19 cellular contexts compared by ENCODE assay signal in genomic region chr7:116770941-116771340, GRCh38.
DNase-seq lines count a peak whose midpoint lies in the region; FAIRE-seq and TF ChIP-seq lines count a peak whose summit lies in the region.
"Had no signal": no experiment of that assay in that cellular context is flagged by ENCODE, and none has a peak within 500 bp of the region (broad histone marks: within the 10 kb centered on the region; RNA-seq: fewer than 3 reads in every experiment).

No MANE protein-coding gene starts in this region.

- POLR2A ChIA-PET in endothelial cell of umbilical vein (lab: Charles Lee), result interaction anchor here (0.5 kb wide), 1 partner anchor 329 kb away, joined by 7 read pairs; no protein-coding TSS in a partner anchor

- H3K4me1 Mint-ChIP-seq in Calu3 (ENCODE audit: low read depth, unreplicated experiment), result peaks cover 82% of the 10 kb centered on the region
- H3K4me1 Mint-ChIP-seq: CD8-positive, alpha-beta memory T cell; IgD-negative memory B cell had no signal

- peak overlapping the region; percentile 64 for H3K27ac ChIP-seq in endothelial cell of umbilical vein (ENCODE audit: insufficient read depth, low read depth, low read length)
- H3K27ac ChIP-seq in rectal smooth muscle tissue (ENCODE audit: low read depth, low read length), result no peak overlapping the region
- H3K27ac ChIP-seq in GM23248, result no peak overlapping the region

- H3K27me3 ChIP-seq in endothelial cell of umbilical vein (ENCODE audit: control insufficient read depth in 2 of 2, insufficient read depth in 2 of 2, low read length in 2 of 2), result no peaks in the 10 kb centered on the region
- no peaks in the 10 kb centered on the region for H3K27me3 ChIP-seq in rectal smooth muscle tissue (ENCODE audit: control insufficient read depth, insufficient read depth, low read length)
- H3K27me3 ChIP-seq in GM23248 (replicated peaks; ENCODE audit: insufficient read depth), result no peaks in the 10 kb centered on the region
- H3K27me3 ChIP-seq: MG63 had no signal

- no TSS peak for BruUV-seq in Calu3 (replicated peaks; lab: Mats Ljungman, UMichigan)
- BruUV-seq in endothelial cell of umbilical vein (replicated peaks; lab: Mats Ljungman, UMichigan), result no TSS peak

- peak; percentile 2 for FAIRE-seq in RCC 7860 (lab: Jason Lieb, UNC)
- no peak for FAIRE-seq in endothelial cell of umbilical vein (lab: Jason Lieb, UNC)
- FAIRE-seq: D721Med had no signal

- no peak for TF ChIP-seq CTCF in Calu3 (IDR thresholded peaks at IDR 0.05; ENCODE audit: unreplicated experiment)
- TF ChIP-seq CTCF in endothelial cell of umbilical vein (IDR thresholded peaks at IDR 0.05; ENCODE audit: extremely low read depth in 1 of 2, insufficient read depth in 1 of 2, low read depth in 1 of 2, low read length in 2 of 2), result no peak

- no peaks in the 10 kb centered on the region for H3K9me3 Mint-ChIP-seq in Calu3 (ENCODE audit: low read depth, unreplicated experiment)
- H3K9me3 Mint-ChIP-seq: CD8-positive, alpha-beta memory T cell; IgD-negative memory B cell had no signal

- peaks cover 0 to 12% of the 10 kb centered on the region in 2 experiments for H3K36me3 ChIP-seq in endothelial cell of umbilical vein (ENCODE audit: control insufficient read depth in 2 of 2, extremely low read depth in 1 of 2, insufficient read depth in 2 of 2, low read length in 2 of 2)
- H3K36me3 ChIP-seq in rectal smooth muscle tissue (ENCODE audit: control insufficient read depth, insufficient read depth, low read length), result no peaks in the 10 kb centered on the region
- H3K36me3 ChIP-seq in GM23248 (ENCODE audit: low read depth), result peaks cover 18% of the 10 kb centered on the region

- H3F3A ChIP-seq in GM23248 (ENCODE audit: insufficient read depth), result peaks cover 38% of the 10 kb centered on the region

- H3K4me1 ChIP-seq in endothelial cell of umbilical vein (ENCODE audit: control insufficient read depth, extremely low read depth, insufficient read depth, low read length), result peaks cover 49% of the 10 kb centered on the region
- H3K4me1 ChIP-seq in rectal smooth muscle tissue (ENCODE audit: control insufficient read depth, insufficient read depth, low read length), result peaks cover 4% of the 10 kb centered on the region
- peaks cover 25% of the 10 kb centered on the region for H3K4me1 ChIP-seq in GM23248 (ENCODE audit: insufficient read depth)

- H3K4me3 ChIP-seq in endothelial cell of umbilical vein (replicated peaks in 1 of 3; ENCODE audit: insufficient read depth in 1 of 3, low read depth in 1 of 3, low read length in 3 of 3), result no peak overlapping the region
- H3K4me3 ChIP-seq in rectal smooth muscle tissue (ENCODE audit: low read length), result peak overlapping the region; percentile 7
- no peak overlapping the region for H3K4me3 ChIP-seq in GM23248
- H3K4me3 ChIP-seq: MG63 had no signal

- no peaks in the 10 kb centered on the region for H3K9me2 ChIP-seq in GM23248 (ENCODE audit: insufficient read depth)

- H3K4me3 Mint-ChIP-seq in Calu3 (ENCODE audit: low read depth, unreplicated experiment), result no peak overlapping the region
- H3K4me3 Mint-ChIP-seq: CD8-positive, alpha-beta memory T cell; IgD-negative memory B cell had no signal

- intact Hi-C loops in Calu3 (cut with micrococcal nuclease; ENCODE audit: unreplicated experiment), result no loop called here
- intact Hi-C loops in endothelial cell of umbilical vein (cut with micrococcal nuclease), result loop anchor here (5.0 kb wide), 1 partner anchor 101 kb away; no protein-coding TSS in a partner anchor

- no peaks in the 10 kb centered on the region for H3K27me3 Mint-ChIP-seq in Calu3 (ENCODE audit: unreplicated experiment)
- H3K27me3 Mint-ChIP-seq: IgD-negative memory B cell had no signal

- H3K9me3 ChIP-seq in endothelial cell of umbilical vein (replicated peaks; ENCODE audit: control insufficient read depth, insufficient read depth, low read length) (no peaks in the 10 kb centered on the region), GM23248 (ENCODE audit: low read depth) (no peaks in the 10 kb centered on the region)
- H3K9me3 ChIP-seq: MG63 had no signal

- peaks cover 74% of the 10 kb centered on the region for H3K36me3 Mint-ChIP-seq in Calu3 (ENCODE audit: insufficient read depth, unreplicated experiment)
- H3K36me3 Mint-ChIP-seq: CD8-positive, alpha-beta memory T cell; IgD-negative memory B cell had no signal

- WGBS in GM23248 (ENCODE audit: low coverage in 1 of 2, low lambda C conversion rate in 2 of 2, missing lambda C conversion rate in 2 of 2), 2 experiments, result 35 to 38% methylated on average over 1 of the region's 1 CpG

- H2AFZ ChIP-seq in endothelial cell of umbilical vein (ENCODE audit: low read depth, low read length) (no peak overlapping the region), GM23248 (no peak overlapping the region)

- no peak overlapping the region for H3K9ac ChIP-seq in endothelial cell of umbilical vein (replicated peaks; ENCODE audit: extremely low read depth, insufficient read depth, low read length)
- H3K9ac ChIP-seq in rectal smooth muscle tissue (ENCODE audit: low read length), result no peak overlapping the region
- no peak overlapping the region for H3K9ac ChIP-seq in GM23248

- in situ Hi-C loops in GM23248 (cut with MboI), result no loop called here

- dilution Hi-C loops in endothelial cell of umbilical vein (cut with MboI; ENCODE audit: extremely low pct_ligation_motif_present, low sequenced_read_pairs), result no loop called here

- H3K27ac Mint-ChIP-seq in Calu3 (ENCODE audit: unreplicated experiment), result peak overlapping the region; percentile 45
- H3K27ac Mint-ChIP-seq: CD8-positive, alpha-beta memory T cell; IgD-negative memory B cell had no signal

- no peaks in the 10 kb centered on the region for H4K20me1 ChIP-seq in endothelial cell of umbilical vein (replicated peaks; ENCODE audit: control insufficient read depth, extremely low read depth, insufficient read depth, low read length)
- H4K20me1 ChIP-seq in GM23248 (ENCODE audit: insufficient read depth), result no peaks in the 10 kb centered on the region

- TF ChIP-seq POLR2A in endothelial cell of umbilical vein (IDR thresholded peaks at IDR 0.05; ENCODE audit: low read depth, low read length), result no peak

- H3K79me2 ChIP-seq in endothelial cell of umbilical vein (ENCODE audit: control insufficient read depth, insufficient read depth, low read length) (no peaks in the 10 kb centered on the region), GM23248 (ENCODE audit: insufficient read depth) (no peaks in the 10 kb centered on the region)

- no peaks in the 10 kb centered on the region for H3K9me1 ChIP-seq in endothelial cell of umbilical vein (replicated peaks; ENCODE audit: control insufficient read depth, extremely low read depth, insufficient read depth, low read length)

- CTCF ChIA-PET in Calu3 (lab: Charles Lee), result interaction anchor here (1.4 kb wide), 1 partner anchor 33 kb away, joined by 3 read pairs; no protein-coding TSS in a partner anchor
- CTCF ChIA-PET in endothelial cell of umbilical vein (lab: Charles Lee), result no interaction called here

- DNase-seq in Calu3 (no peak), RCC 7860 (ENCODE audit: low spot score) (no peak), endothelial cell of umbilical vein (ENCODE audit: low read depth, low spot score) (peak; percentile 52), NCI-H1417 treated with DMSO at 0.1 percent for 48 hours (lab: John Stamatoyannopoulos, UW) (no peak), HuH-7.5 (ENCODE audit: low spot score) (no peak), GM23248 (no peak), NCI-H2196 treated with DMSO at 0.1 percent for 48 hours (lab: John Stamatoyannopoulos, UW; ENCODE audit: unreplicated experiment) (no peak)
- DNase-seq: C1 segment of cervical spinal cord; CD8-positive, alpha-beta memory T cell; GOT3; Karpas-422; MG63; NCI-H1092; NCI-H146; NCI-H2029 treated with DMSO at 0.1 percent for 48 hours; NCI-H774 had no signal

- H3K4me2 ChIP-seq in endothelial cell of umbilical vein (ENCODE audit: insufficient read depth, low read length), result peak overlapping the region; percentile 53
- H3K4me2 ChIP-seq in GM23248 (ENCODE audit: unreplicated experiment), result no peak overlapping the region

TF ChIP-seq in endothelial cell of umbilical vein, 7 proteins besides CTCF, POLR2A, EP300 and RAD21:
- TF ChIP-seq MYC (IDR thresholded peaks at IDR 0.05; ENCODE audit: low read depth, low read length) (no peak), EZH2 (IDR thresholded peaks at IDR 0.05; ENCODE audit: borderline replicate concordance, low read depth, low read length, severe bottlenecking) (no peak), FOS (IDR thresholded peaks at IDR 0.05; ENCODE audit: borderline replicate concordance, insufficient read depth, low read length) (no peak), JUN (IDR thresholded peaks at IDR 0.05; ENCODE audit: borderline replicate concordance, insufficient read depth, insufficient read length, low read depth) (no peak), MAX (IDR thresholded peaks at IDR 0.05; ENCODE audit: insufficient read depth, insufficient read length) (no peak), POLR2AphosphoS5 (IDR thresholded peaks at IDR 0.05; ENCODE audit: insufficient read depth, low read depth, low read length) (no peak), GATA2 (IDR thresholded peaks at IDR 0.05; ENCODE audit: insufficient read depth, insufficient read length, low read depth, low read length) (no peak)
